ENCODE assay signal across 14 cellular contexts in genomic region chr2:173191601-173192000, GRCh38.
A peak's percentile ranks its signal among the peaks of the same experiment; 100 is the strongest.
DNase-seq lines count a peak whose midpoint lies in the region; ATAC-seq, FAIRE-seq and TF ChIP-seq lines count a peak whose summit lies in the region.
"Had no signal": no experiment of that assay in that cellular context is flagged by ENCODE, and none has a peak within 500 bp of the region (broad histone marks: within the 10 kb centered on the region; RNA-seq: fewer than 3 reads in every experiment).

No MANE protein-coding gene starts in this region.

- dilution Hi-C loops in keratinocyte (cut with MboI; ENCODE audit: extremely low pct_ligation_motif_present, low sequenced_read_pairs): loop anchor here (25.0 kb wide), 1 partner anchor 154 kb away; no protein-coding TSS in a partner anchor

- FAIRE-seq in bronchial epithelial cell (lab: Jason Lieb, UNC) (no peak), keratinocyte (lab: Jason Lieb, UNC) (peak; percentile 91), kidney (lab: Jason Lieb, UNC) (no peak)
- FAIRE-seq: A204.1 had no signal

- peaks cover 0 to 49% (median 0%) of the 10 kb centered on the region in 9 donors for H3K36me3 ChIP-seq in heart right ventricle
- H3K36me3 ChIP-seq in bronchial epithelial cell (ENCODE audit: control insufficient read depth, insufficient read depth, low read length): no peaks in the 10 kb centered on the region
- H3K36me3 ChIP-seq in keratinocyte (ENCODE audit: control insufficient read depth in 2 of 2, extremely low read depth in 1 of 2, insufficient read depth in 2 of 2, low read length in 2 of 2): peaks cover 0 to 4% of the 10 kb centered on the region in 2 experiments
- no peaks in the 10 kb centered on the region for H3K36me3 ChIP-seq in kidney (ENCODE audit: control insufficient read depth in 1 of 2, insufficient read depth in 2 of 2, low read length in 2 of 2)

- H3K9ac ChIP-seq in keratinocyte (ENCODE audit: control insufficient read depth, extremely low read depth, insufficient read depth, low read length) (peak overlapping the region; percentile 51), kidney (ENCODE audit: low read length in 2 of 2) (no peak overlapping the region)

- H3K79me2 ChIP-seq in keratinocyte (ENCODE audit: control insufficient read depth, insufficient read depth, low read length): no peaks in the 10 kb centered on the region

- no peaks in the 10 kb centered on the region for H3K27me3 ChIP-seq in heart right ventricle
- no peaks in the 10 kb centered on the region for H3K27me3 ChIP-seq in bronchial epithelial cell (ENCODE audit: control insufficient read depth, insufficient read depth, low read length)
- H3K27me3 ChIP-seq in keratinocyte (ENCODE audit: control insufficient read depth, extremely low read depth, insufficient read depth, low read length): no peaks in the 10 kb centered on the region

- intact Hi-C loops in heart right ventricle (cut with DNase I): loop anchor here in 1 of 10 donors (5.0 kb wide), 1 partner anchor 99 kb away; no protein-coding TSS in a partner anchor
- intact Hi-C loops in cardiac septum (cut with DNase I): no loop called here
- intact Hi-C loops in posterior cingulate gyrus (cut with DNase I): no loop called here
- intact Hi-C loops in kidney (cut with DNase I): no loop called here

- no peaks in the 10 kb centered on the region for H3K9me1 ChIP-seq in keratinocyte (ENCODE audit: control insufficient read depth, extremely low read depth, insufficient read depth, low read length)

- H3K4me1 ChIP-seq in heart right ventricle (peaks cover 0 to 100% (median 69%) of the 10 kb centered on the region in 9 donors), keratinocyte (ENCODE audit: control insufficient read depth, extremely low read depth, insufficient read depth, low read length) (peaks cover 31% of the 10 kb centered on the region), kidney (ENCODE audit: control insufficient read depth in 1 of 2, insufficient read depth in 1 of 2, low read depth in 1 of 2, low read length in 2 of 2) (no peaks in the 10 kb centered on the region)

- no peaks in the 10 kb centered on the region for H4K20me1 ChIP-seq in keratinocyte (ENCODE audit: control insufficient read depth, extremely low read depth, insufficient read depth, low read length)

- no peaks in the 10 kb centered on the region for H3K9me3 ChIP-seq in heart right ventricle
- H3K9me3 ChIP-seq in keratinocyte (ENCODE audit: control insufficient read depth, low read depth, low read length): no peaks in the 10 kb centered on the region
- no peaks in the 10 kb centered on the region for H3K9me3 ChIP-seq in kidney (ENCODE audit: control insufficient read depth in 1 of 2, low read length in 2 of 2)

- DNase-seq in heart right ventricle (no peak), cardiac septum (ENCODE audit: low spot score) (no peak), bronchial epithelial cell (ENCODE audit: low read depth) (peak; percentile 58), keratinocyte (ENCODE audit: low read depth, low spot score) (peak; percentile 30), amniotic stem cell (lab: John Stamatoyannopoulos, UW) (no peak), posterior cingulate gyrus (no peak), kidney (no peak)
- DNase-seq: activated naive CD4-positive, alpha-beta T cell treated with anti-CD3 and anti-CD28 coated beads for 36 hours; left colon; natural killer cell; NCI-H2107; T-helper 9 cell had no signal

- no peak overlapping the region for H2AFZ ChIP-seq in keratinocyte (ENCODE audit: control insufficient read depth, low read length)

- H3K4me3 ChIP-seq in heart right ventricle (no peak overlapping the region), bronchial epithelial cell (ENCODE audit: low read depth, low read length) (no peak overlapping the region), keratinocyte (ENCODE audit: control insufficient read depth in 2 of 3, extremely low read depth in 1 of 3, insufficient read depth in 2 of 3, low read depth in 1 of 3, low read length in 3 of 3) (no peak overlapping the region), kidney (ENCODE audit: low read length in 2 of 2) (no peak overlapping the region)

- H3K27ac ChIP-seq in heart right ventricle (peak overlapping the region in 8 of 10 donors; percentile 12 to 68 (median 52)), keratinocyte (ENCODE audit: control insufficient read depth, insufficient read depth, low read length) (peak overlapping the region; percentile 63), kidney (ENCODE audit: low read depth in 2 of 2, low read length in 2 of 2) (no peak overlapping the region)

- no peak for TF ChIP-seq CTCF in heart right ventricle (IDR thresholded peaks at IDR 0.05)
- no peak for TF ChIP-seq CTCF in bronchial epithelial cell (IDR thresholded peaks at IDR 0.05; ENCODE audit: insufficient read depth, low read length, severe bottlenecking)
- no peak for TF ChIP-seq CTCF in keratinocyte (optimal IDR thresholded peaks at IDR 0.05 in 1 of 3, IDR thresholded peaks at IDR 0.05 in 1 of 3, conservative IDR thresholded peaks at IDR 0.05 in 1 of 3; ENCODE audit: extremely low read depth in 1 of 3, insufficient read depth in 2 of 3, low read length in 3 of 3)
- TF ChIP-seq CTCF in kidney (IDR thresholded peaks at IDR 0.05; ENCODE audit: borderline replicate concordance, extremely low read depth, insufficient read depth): no peak

- WGBS in heart right ventricle, 2 donors: 47 to 60% methylated on average over 3 of the region's 3 CpGs

- ATAC-seq in heart right ventricle (peak in 3 of 8 donors; percentile 38 to 48 (median 43)), GM21526 (IDR thresholded peaks at IDR 0.05; ENCODE audit: low FRiP score, unreplicated experiment) (no peak)
- ATAC-seq: left colon, natural killer cell had no signal

- H3K4me2 ChIP-seq in keratinocyte (ENCODE audit: control insufficient read depth, extremely low read depth, insufficient read depth, low read depth, low read length): peak overlapping the region; percentile 23

Comparison
In these comparisons a context has a peak if more than half of its experiments do, and no peak if none do; other contexts are left out.
1. DNase-seq: peak in bronchial epithelial cell (single experiment) and keratinocyte (single experiment); none in heart right ventricle (0 of 2), cardiac septum (single experiment), amniotic stem cell (single experiment), posterior cingulate gyrus (0 of 10) and kidney (single experiment).
2. H3K27ac ChIP-seq: peak in heart right ventricle (8 of 10) and keratinocyte (single experiment); none in kidney (0 of 2).